In the genomic region with DNA sequence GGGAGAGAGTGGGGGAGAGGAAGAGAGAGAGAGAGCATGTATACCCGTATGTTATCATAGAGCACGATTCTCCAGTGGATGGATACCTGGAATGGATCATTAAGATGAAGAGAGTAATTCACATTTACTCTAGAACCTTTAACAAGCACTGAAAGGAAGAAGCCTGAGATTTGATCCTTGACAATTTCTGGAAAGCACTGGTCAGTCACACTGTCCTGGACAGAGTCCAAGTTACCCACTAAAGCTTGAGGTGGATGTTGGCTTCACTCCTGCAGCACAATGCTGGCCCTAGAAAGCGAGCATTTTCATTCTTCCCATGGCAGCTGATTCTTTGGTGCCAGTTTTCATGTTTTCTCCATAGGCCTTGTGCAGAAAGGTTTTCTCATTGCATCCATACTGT, we compare ENCODE assay signal across 20 cellular contexts. TPM values are rescaled to one million over a fixed set of nuclear protein-coding genes. Genes with fewer than 3 reads are reported as not detected.
DNase-seq lines count a peak whose midpoint lies in the region; ATAC-seq and TF ChIP-seq lines count a peak whose summit lies in the region.
"Had no signal": no experiment of that assay in that cellular context is flagged by ENCODE, and none has a peak within 500 bp of the region (broad histone marks: within the 10 kb centered on the region; RNA-seq: fewer than 3 reads in every experiment).

No MANE protein-coding gene starts in this region.

- H3K9me3 ChIP-seq in neutrophil (no peaks in the 10 kb centered on the region), MG63 (no peaks in the 10 kb centered on the region)

- peak; percentile 19 for DNase-seq in EL
- peak; percentile 67 for DNase-seq in dermis blood vessel endothelial cell
- no peak for DNase-seq in erythroblast (lab: John Stamatoyannopoulos, UW)
- DNase-seq in COLO668 (lab: John Stamatoyannopoulos, UW; ENCODE audit: unreplicated experiment): no peak
- no peak for DNase-seq in amniotic stem cell (lab: John Stamatoyannopoulos, UW)
- DNase-seq in MG63: no peak
- DNase-seq: activated CD4-positive, CD25-positive, alpha-beta regulatory T cell; activated effector memory CD4-positive, alpha-beta T cell treated with Interleukin-2 at 50 U/mL for 16 hours; effector CD8-positive, alpha-beta T cell; GDM1; GOT3; Kasumi-1; left cardiac atrium; NCI-H1436 treated with DMSO at 0.1 percent for 48 hours; NCI-H2227 treated with DMSO at 0.1 percent for 48 hours; posterior cingulate gyrus; stimulated activated naive CD8-positive, alpha-beta T cell treated with anti-CD3 and anti-CD28 coated beads, Interleukin-15, amount 100 ng/mL, for 72 hours had no signal

- no peak for TF ChIP-seq CTCF in neutrophil (IDR thresholded peaks at IDR 0.05)

- H3K27ac Mint-ChIP-seq in activated T-helper 17 cell treated with anti-CD3 and anti-CD28 coated beads, Interleukin-2, amount 50 U/mL, for 72 hours: peak overlapping the region; percentile 3
- H3K27ac Mint-ChIP-seq: T-helper 1 cell treated with Interleukin-12 subunit alpha and Interleukin-12 subunit beta and Interleukin-4 antibody, amounts not matched to agents 30 μg/mL and 1 μg/mL, for 36 hours had no signal

- no peak for TF ChIP-seq POLR2A in erythroblast (IDR thresholded peaks at IDR 0.05; ENCODE audit: low read length)

- no peaks in the 10 kb centered on the region for H3K27me3 Mint-ChIP-seq in activated T-helper 17 cell treated with anti-CD3 and anti-CD28 coated beads, Interleukin-2, amount 50 U/mL, for 72 hours
- H3K27me3 Mint-ChIP-seq: stimulated activated naive CD8-positive, alpha-beta T cell treated with anti-CD3 and anti-CD28 coated beads, Interleukin-15, amount 100 ng/mL, for 72 hours had no signal

- no peaks in the 10 kb centered on the region for H3K9me3 Mint-ChIP-seq in activated T-helper 17 cell treated with anti-CD3 and anti-CD28 coated beads, Interleukin-2, amount 50 U/mL, for 72 hours
- H3K9me3 Mint-ChIP-seq: stimulated activated naive CD8-positive, alpha-beta T cell treated with anti-CD3 and anti-CD28 coated beads, Interleukin-15, amount 100 ng/mL, for 72 hours; T-helper 1 cell treated with Interleukin-12 subunit alpha and Interleukin-12 subunit beta and Interleukin-4 antibody, amounts not matched to agents 30 μg/mL and 1 μg/mL, for 36 hours had no signal

- H3K4me3 ChIP-seq in neutrophil (ENCODE audit: low read depth in 1 of 2, low read length in 1 of 2): no peak overlapping the region
- H3K4me3 ChIP-seq in MG63: no peak overlapping the region

- peaks cover 87% of the 10 kb centered on the region for H3K36me3 ChIP-seq in neutrophil
- peaks cover 45% of the 10 kb centered on the region for H3K36me3 ChIP-seq in MG63

- H3K4me1 Mint-ChIP-seq in activated T-helper 17 cell treated with anti-CD3 and anti-CD28 coated beads, Interleukin-2, amount 50 U/mL, for 72 hours: no peaks in the 10 kb centered on the region

- H3K36me3 Mint-ChIP-seq in activated T-helper 17 cell treated with anti-CD3 and anti-CD28 coated beads, Interleukin-2, amount 50 U/mL, for 72 hours (ENCODE audit: low read depth): peaks cover 85% of the 10 kb centered on the region

- ATAC-seq in activated T-helper 17 cell treated with anti-CD3 and anti-CD28 coated beads, Interleukin-2, amount 50 U/mL, for 72 hours (replicated peaks): no peak
- ATAC-seq: left cardiac atrium; stimulated activated naive CD8-positive, alpha-beta T cell treated with anti-CD3 and anti-CD28 coated beads, Interleukin-15, amount 100 ng/mL, for 72 hours had no signal

- no peaks in the 10 kb centered on the region for H3K4me1 ChIP-seq in neutrophil (ENCODE audit: control insufficient read depth in 1 of 2, insufficient read depth in 1 of 2, low read depth in 1 of 2, low read length in 1 of 2)

- no peak overlapping the region for H3K4me3 Mint-ChIP-seq in activated T-helper 17 cell treated with anti-CD3 and anti-CD28 coated beads, Interleukin-2, amount 50 U/mL, for 72 hours
- H3K4me3 Mint-ChIP-seq: stimulated activated naive CD8-positive, alpha-beta T cell treated with anti-CD3 and anti-CD28 coated beads, Interleukin-15, amount 100 ng/mL, for 72 hours; T-helper 1 cell treated with Interleukin-12 subunit alpha and Interleukin-12 subunit beta and Interleukin-4 antibody, amounts not matched to agents 30 μg/mL and 1 μg/mL, for 36 hours had no signal

- peak overlapping the region; percentile 28 for H3K27ac ChIP-seq in neutrophil

- H3K27me3 ChIP-seq in neutrophil (no peaks in the 10 kb centered on the region), MG63 (no peaks in the 10 kb centered on the region)

RNA-seq across cellular contexts. Expression of gene NFYA, which starts 25.6 kb away (rescaled TPM):
- 10 to 100 TPM; 23.3 to 25.0 TPM for total RNA-seq in activated T-helper 17 cell treated with anti-CD3 and anti-CD28 coated beads, Interleukin-2, amount 50 U/mL, for 72 hours
- 16.2 and 22.6 TPM in 2 replicates for total RNA-seq in dermis blood vessel endothelial cell
- total RNA-seq in MG63 (2014; rRNA removed; shearing (Covaris generic); ENCODE audit: low replicate concordance): 20.5 and 28.1 TPM in 2 replicates

RNA-seq across cellular contexts. Expression of gene OARD1, which starts 26.2 kb away (rescaled TPM):
- 10 to 100 TPM; 31.8 to 41.2 TPM for total RNA-seq in activated T-helper 17 cell treated with anti-CD3 and anti-CD28 coated beads, Interleukin-2, amount 50 U/mL, for 72 hours
- 11.2 and 11.6 TPM in 2 replicates for total RNA-seq in dermis blood vessel endothelial cell
- total RNA-seq in MG63 (2014; rRNA removed; shearing (Covaris generic); ENCODE audit: low replicate concordance): 1.4 and 5.9 TPM in 2 replicates

RNA-seq across cellular contexts. Expression of gene APOBEC2, which starts 45.4 kb away (rescaled TPM):
- total RNA-seq in activated T-helper 17 cell treated with anti-CD3 and anti-CD28 coated beads, Interleukin-2, amount 50 U/mL, for 72 hours: not detected
- total RNA-seq in dermis blood vessel endothelial cell: 0.19 TPM in 1 of 2 replicates, not detected in the other
- not detected in 2 replicates for total RNA-seq in MG63 (2014; rRNA removed; shearing (Covaris generic); ENCODE audit: low replicate concordance)

RNA-seq across cellular contexts. Expression of gene TREML1, which starts 55.8 kb away (rescaled TPM):
- total RNA-seq in activated T-helper 17 cell treated with anti-CD3 and anti-CD28 coated beads, Interleukin-2, amount 50 U/mL, for 72 hours: not detected
- not detected in 2 replicates for total RNA-seq in dermis blood vessel endothelial cell
- not detected in 2 replicates for total RNA-seq in MG63 (2014; rRNA removed; shearing (Covaris generic); ENCODE audit: low replicate concordance)
- total RNA-seq: left cardiac atrium had no signal

RNA-seq across cellular contexts. Expression of gene TSPO2, which starts 56.1 kb away (rescaled TPM):
- not detected for total RNA-seq in activated T-helper 17 cell treated with anti-CD3 and anti-CD28 coated beads, Interleukin-2, amount 50 U/mL, for 72 hours
- total RNA-seq in dermis blood vessel endothelial cell: not detected in 2 replicates
- total RNA-seq in MG63 (2014; rRNA removed; shearing (Covaris generic); ENCODE audit: low replicate concordance): not detected in 2 replicates
- total RNA-seq: left cardiac atrium had no signal

Comparison
In these comparisons a context has a peak if more than half of its experiments do, and no peak if none do; other contexts are left out.
1. DNase-seq: peak in EL (single experiment) and dermis blood vessel endothelial cell (single experiment); none in erythroblast (0 of 2), COLO668 (single experiment), amniotic stem cell (single experiment) and MG63 (single experiment).